3 cellular contexts compared by ENCODE assay signal in genomic region chr9:99905833-99906402, GRCh38.
TF ChIP-seq lines count a peak whose summit lies in the region.

No MANE protein-coding gene starts in this region.

TF ChIP-seq in IMR-90, 13 proteins besides CTCF, POLR2A, EP300 and RAD21:
- no peak for TF ChIP-seq SMC3 (IDR thresholded peaks at IDR 0.05; ENCODE audit: low read depth, low read length)
- no peak for TF ChIP-seq NFE2L2 (IDR thresholded peaks at IDR 0.05; ENCODE audit: low read depth, low read length)
- TF ChIP-seq RFX5 (IDR thresholded peaks at IDR 0.05; ENCODE audit: low read depth, low read length) = no peak
- TF ChIP-seq CEBPB (IDR thresholded peaks at IDR 0.05; ENCODE audit: low read depth, low read length) = no peak
- no peak for TF ChIP-seq MXI1 (IDR thresholded peaks at IDR 0.05; ENCODE audit: borderline replicate concordance, low read depth, low read length)
- TF ChIP-seq FOS (IDR thresholded peaks at IDR 0.05; ENCODE audit: low read depth, low read length) = no peak
- TF ChIP-seq CHD1 (IDR thresholded peaks at IDR 0.05; ENCODE audit: low read depth, low read length) = no peak
- TF ChIP-seq MAFK (IDR thresholded peaks at IDR 0.05; ENCODE audit: low read depth, low read length) = no peak
- TF ChIP-seq RCOR1 (IDR thresholded peaks at IDR 0.05; ENCODE audit: insufficient replicate concordance, low read length) = no peak
- TF ChIP-seq BHLHE40 (IDR thresholded peaks at IDR 0.05; ENCODE audit: low read depth, low read length) = no peak
- TF ChIP-seq, protein P1, sequence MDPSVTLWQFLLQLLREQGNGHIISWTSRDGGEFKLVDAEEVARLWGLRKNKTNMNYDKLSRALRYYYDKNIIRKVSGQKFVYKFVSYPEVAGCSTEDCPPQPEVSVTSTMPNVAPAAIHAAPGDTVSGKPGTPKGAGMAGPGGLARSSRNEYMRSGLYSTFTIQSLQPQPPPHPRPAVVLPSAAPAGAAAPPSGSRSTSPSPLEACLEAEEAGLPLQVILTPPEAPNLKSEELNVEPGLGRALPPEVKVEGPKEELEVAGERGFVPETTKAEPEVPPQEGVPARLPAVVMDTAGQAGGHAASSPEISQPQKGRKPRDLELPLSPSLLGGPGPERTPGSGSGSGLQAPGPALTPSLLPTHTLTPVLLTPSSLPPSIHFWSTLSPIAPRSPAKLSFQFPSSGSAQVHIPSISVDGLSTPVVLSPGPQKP (IDR thresholded peaks at IDR 0.05; ENCODE audit: borderline replicate concordance, low read depth, low read length) = no peak
- TF ChIP-seq, protein P2, sequence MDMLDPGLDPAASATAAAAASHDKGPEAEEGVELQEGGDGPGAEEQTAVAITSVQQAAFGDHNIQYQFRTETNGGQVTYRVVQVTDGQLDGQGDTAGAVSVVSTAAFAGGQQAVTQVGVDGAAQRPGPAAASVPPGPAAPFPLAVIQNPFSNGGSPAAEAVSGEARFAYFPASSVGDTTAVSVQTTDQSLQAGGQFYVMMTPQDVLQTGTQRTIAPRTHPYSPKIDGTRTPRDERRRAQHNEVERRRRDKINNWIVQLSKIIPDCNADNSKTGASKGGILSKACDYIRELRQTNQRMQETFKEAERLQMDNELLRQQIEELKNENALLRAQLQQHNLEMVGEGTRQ (IDR thresholded peaks at IDR 0.05; ENCODE audit: low read depth, low read length) = no peak
- TF ChIP-seq MAZ (IDR thresholded peaks at IDR 0.05; ENCODE audit: borderline replicate concordance, low read depth, low read length) = no peak
TF ChIP-seq in IMR-90: peak in this region for 0.

TF ChIP-seq in GM12878, 131 proteins besides CTCF, POLR2A, EP300 and RAD21:
- TF ChIP-seq SRF (IDR thresholded peaks at IDR 0.05; ENCODE audit: low read depth in 2 of 2, low read length in 2 of 2) (no peak), HCFC1 (IDR thresholded peaks at IDR 0.05; ENCODE audit: low read length) (no peak), TAF1 (IDR thresholded peaks at IDR 0.05; ENCODE audit: borderline replicate concordance, low read depth, low read length) (no peak), MTA2 (IDR thresholded peaks at IDR 0.05; ENCODE audit: low read depth) (no peak), CHD1 (IDR thresholded peaks at IDR 0.05; ENCODE audit: low read depth, low read length) (no peak), EED (IDR thresholded peaks at IDR 0.05; ENCODE audit: low read depth) (no peak), TCF12 (IDR thresholded peaks at IDR 0.05; ENCODE audit: low read depth, low read length) (no peak)
- TF ChIP-seq, protein P3, sequence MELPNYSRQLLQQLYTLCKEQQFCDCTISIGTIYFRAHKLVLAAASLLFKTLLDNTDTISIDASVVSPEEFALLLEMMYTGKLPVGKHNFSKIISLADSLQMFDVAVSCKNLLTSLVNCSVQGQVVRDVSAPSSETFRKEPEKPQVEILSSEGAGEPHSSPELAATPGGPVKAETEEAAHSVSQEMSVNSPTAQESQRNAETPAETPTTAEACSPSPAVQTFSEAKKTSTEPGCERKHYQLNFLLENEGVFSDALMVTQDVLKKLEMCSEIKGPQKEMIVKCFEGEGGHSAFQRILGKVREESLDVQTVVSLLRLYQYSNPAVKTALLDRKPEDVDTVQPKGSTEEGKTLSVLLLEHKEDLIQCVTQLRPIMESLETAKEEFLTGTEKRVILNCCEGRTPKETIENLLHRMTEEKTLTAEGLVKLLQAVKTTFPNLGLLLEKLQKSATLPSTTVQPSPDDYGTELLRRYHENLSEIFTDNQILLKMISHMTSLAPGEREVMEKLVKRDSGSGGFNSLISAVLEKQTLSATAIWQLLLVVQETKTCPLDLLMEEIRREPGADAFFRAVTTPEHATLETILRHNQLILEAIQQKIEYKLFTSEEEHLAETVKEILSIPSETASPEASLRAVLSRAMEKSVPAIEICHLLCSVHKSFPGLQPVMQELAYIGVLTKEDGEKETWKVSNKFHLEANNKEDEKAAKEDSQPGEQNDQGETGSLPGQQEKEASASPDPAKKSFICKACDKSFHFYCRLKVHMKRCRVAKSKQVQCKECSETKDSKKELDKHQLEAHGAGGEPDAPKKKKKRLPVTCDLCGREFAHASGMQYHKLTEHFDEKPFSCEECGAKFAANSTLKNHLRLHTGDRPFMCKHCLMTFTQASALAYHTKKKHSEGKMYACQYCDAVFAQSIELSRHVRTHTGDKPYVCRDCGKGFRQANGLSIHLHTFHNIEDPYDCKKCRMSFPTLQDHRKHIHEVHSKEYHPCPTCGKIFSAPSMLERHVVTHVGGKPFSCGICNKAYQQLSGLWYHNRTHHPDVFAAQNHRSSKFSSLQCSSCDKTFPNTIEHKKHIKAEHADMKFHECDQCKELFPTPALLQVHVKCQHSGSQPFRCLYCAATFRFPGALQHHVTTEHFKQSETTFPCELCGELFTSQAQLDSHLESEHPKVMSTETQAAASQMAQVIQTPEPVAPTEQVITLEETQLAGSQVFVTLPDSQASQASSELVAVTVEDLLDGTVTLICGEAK (IDR thresholded peaks at IDR 0.05; ENCODE audit: borderline replicate concordance) = no peak

TF ChIP-seq in GM12891, 5 proteins besides CTCF, POLR2A, EP300 and RAD21:
- TF ChIP-seq POU2F2 (IDR thresholded peaks at IDR 0.05; ENCODE audit: low read depth, low read length) = no peak
- no peak for TF ChIP-seq SPI1 (IDR thresholded peaks at IDR 0.05; ENCODE audit: low read depth, low read length)
- TF ChIP-seq PAX5 (IDR thresholded peaks at IDR 0.05; ENCODE audit: insufficient read depth, low read length, severe bottlenecking) = no peak
- TF ChIP-seq POLR2AphosphoS5 (IDR thresholded peaks at IDR 0.05; ENCODE audit: low read depth, low read length) = no peak
- no peak for TF ChIP-seq TAF1 (IDR thresholded peaks at IDR 0.05; ENCODE audit: low read depth, low read length)
